ENCODE assay signal across 20 cellular contexts in the genomic region with DNA sequence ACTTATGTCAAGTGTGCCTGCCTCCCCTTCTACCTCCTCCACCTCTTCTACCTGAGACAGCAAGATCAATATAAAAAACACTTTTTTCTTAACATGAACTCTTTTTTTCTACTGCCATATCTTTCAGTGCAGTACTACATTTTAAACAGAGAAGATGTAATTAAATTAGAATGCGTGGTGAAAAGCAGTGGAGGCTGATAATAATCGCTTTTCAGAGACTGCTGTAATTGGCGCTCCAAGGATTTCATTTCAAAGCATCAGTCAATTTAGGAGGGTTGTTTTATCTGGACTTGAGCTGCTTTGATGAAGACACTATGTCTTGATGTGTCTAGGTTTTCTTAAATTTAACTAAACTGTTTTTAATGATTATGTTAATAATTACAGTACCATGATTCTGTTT.
"Had no signal": no experiment of that assay in that cellular context is flagged by ENCODE, and none has a peak within 500 bp of the region (broad histone marks: within the 10 kb centered on the region; RNA-seq: fewer than 3 reads in every experiment).

No MANE protein-coding gene starts in this region.

- DNase-seq: stimulated activated CD4-positive, alpha-beta T cell treated with anti-CD3 and anti-CD28 coated beads, Interleukin-2, amount 100 ng/mL, for 48 hours; stimulated activated CD4-positive, alpha-beta T cell treated with anti-CD3 and anti-CD28 coated beads, Interleukin-4, amount 100 ng/mL, for 1 hour; stimulated activated CD4-positive, alpha-beta T cell treated with anti-CD3 and anti-CD28 coated beads, Interleukin-4, amount 100 ng/mL, for 24 hours; stimulated activated CD4-positive, alpha-beta T cell treated with anti-CD3 and anti-CD28 coated beads, Interleukin-4, amount 100 ng/mL, for 4 hours; stimulated activated CD8-positive, alpha-beta memory T cell treated with anti-CD3 and anti-CD28 coated beads, Interleukin-4, amount 100 ng/mL, for 48 hours; stimulated activated naive B cell treated with anti-CD40 and anti-IgM and Interleukin-4, amounts not matched to agents 10 μg/mL and 1 μg/mL and 100 μg/mL, for 72 hours; stimulated activated naive CD4-positive, alpha-beta T cell; stimulated activated naive CD4-positive, alpha-beta T cell treated with Interleukin-2 at 50 U/mL for 16 hours; stimulated activated naive CD8-positive, alpha-beta T cell treated with anti-CD3 and anti-CD28 coated beads, Interleukin-15, amount 100 ng/mL, for 72 hours; stimulated activated naive CD8-positive, alpha-beta T cell treated with anti-CD3 and anti-CD28 coated beads, Interleukin-15, Interleukin-2, amounts not matched to agents 100 U/mL and 50 U/mL, for 24 hours; stomach; substantia nigra; testis; thyroid gland; tibial artery; transverse colon; trophoblast cell; upper lobe of left lung; upper lobe of right lung; uterus had no signal
